ENCODE assay signal across 18 cellular contexts in the genomic region with DNA sequence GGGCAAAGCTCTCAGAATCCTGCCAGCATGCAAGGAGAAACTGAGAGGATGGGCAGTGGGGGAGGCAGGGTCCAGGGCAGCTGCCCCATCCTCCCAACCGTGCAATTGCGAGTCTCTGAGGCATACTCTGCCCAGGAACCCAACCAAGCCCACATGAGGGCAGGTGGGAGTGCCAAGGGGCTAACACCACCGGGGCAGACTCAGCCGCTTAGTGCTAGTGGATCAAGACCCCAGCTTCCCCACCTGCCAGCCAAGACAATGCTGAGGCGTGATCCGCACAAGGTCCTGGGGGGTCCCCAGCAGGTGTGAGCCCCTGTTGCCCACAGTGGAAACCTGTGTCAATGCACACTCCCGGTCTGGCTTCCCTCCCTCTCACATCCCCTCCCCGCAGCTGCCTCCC. TPM values are rescaled to one million over a fixed set of nuclear protein-coding genes. Genes with fewer than 3 reads are reported as not detected.
DNase-seq lines count a peak whose midpoint lies in the region; ATAC-seq and TF ChIP-seq lines count a peak whose summit lies in the region.
"Had no signal": no experiment of that assay in that cellular context is flagged by ENCODE, and none has a peak within 500 bp of the region (broad histone marks: within the 10 kb centered on the region; RNA-seq: fewer than 3 reads in every experiment).

No MANE protein-coding gene starts in this region.

- H3K27ac Mint-ChIP-seq in natural killer cell treated with Interleukin-12 subunit alpha and Interleukin-12 subunit beta and Interleukin-15 and Interleukin-18, amount 100 ng/mL, for 72 hours = no peak overlapping the region
- no peak overlapping the region for H3K27ac Mint-ChIP-seq in natural killer cell
- H3K27ac Mint-ChIP-seq in T-helper 17 cell = no peak overlapping the region
- peak overlapping the region in 3 of 10 donors; percentile 25 to 53 (median 28) for H3K27ac Mint-ChIP-seq in naive thymus-derived CD8-positive, alpha-beta T cell
- H3K27ac Mint-ChIP-seq in HFFc6 = no peak overlapping the region
- H3K27ac Mint-ChIP-seq: GM23338 had no signal

- peaks cover 31 to 34% of the 10 kb centered on the region in 2 donors for H3K27me3 Mint-ChIP-seq in natural killer cell treated with Interleukin-12 subunit alpha and Interleukin-12 subunit beta and Interleukin-15 and Interleukin-18, amount 100 ng/mL, for 72 hours
- H3K27me3 Mint-ChIP-seq in natural killer cell (ENCODE audit: low read depth in 2 of 2) = peaks cover 25 to 43% of the 10 kb centered on the region in 2 donors
- peaks cover 20% of the 10 kb centered on the region for H3K27me3 Mint-ChIP-seq in T-helper 17 cell
- H3K27me3 Mint-ChIP-seq in naive thymus-derived CD8-positive, alpha-beta T cell = peaks cover 0 to 12% (median 0%) of the 10 kb centered on the region in 5 donors
- peaks cover 18% of the 10 kb centered on the region for H3K27me3 Mint-ChIP-seq in HFFc6 (ENCODE audit: insufficient read depth)

- H3K36me3 ChIP-seq in colonic mucosa = no peaks in the 10 kb centered on the region

- no peak overlapping the region for H3K4me3 Mint-ChIP-seq in natural killer cell treated with Interleukin-12 subunit alpha and Interleukin-12 subunit beta and Interleukin-15 and Interleukin-18, amount 100 ng/mL, for 72 hours
- H3K4me3 Mint-ChIP-seq in natural killer cell (no peak overlapping the region), T-helper 17 cell (peak overlapping the region; percentile 39), HFFc6 (no peak overlapping the region)
- H3K4me3 Mint-ChIP-seq in naive thymus-derived CD8-positive, alpha-beta T cell = peak overlapping the region in 7 of 10 donors; percentile 6 to 59 (median 39)
- H3K4me3 Mint-ChIP-seq: GM23338 had no signal

- no peaks in the 10 kb centered on the region for H3K9me3 ChIP-seq in T-helper 17 cell (ENCODE audit: control insufficient read depth, low read length, poor library complexity, severe bottlenecking)
- no peaks in the 10 kb centered on the region for H3K9me3 ChIP-seq in colonic mucosa
- H3K9me3 ChIP-seq: A549 had no signal

- TF ChIP-seq CTCF in natural killer cell (IDR thresholded peaks at IDR 0.05) (no peak), HFFc6 (IDR thresholded peaks at IDR 0.05) (no peak), colonic mucosa (IDR thresholded peaks at IDR 0.05) (no peak)

- peaks cover 5 to 6% of the 10 kb centered on the region in 2 donors for H3K4me1 Mint-ChIP-seq in natural killer cell treated with Interleukin-12 subunit alpha and Interleukin-12 subunit beta and Interleukin-15 and Interleukin-18, amount 100 ng/mL, for 72 hours (ENCODE audit: low read depth in 2 of 2)
- H3K4me1 Mint-ChIP-seq in natural killer cell (peaks cover 7% of the 10 kb centered on the region in 2 donors), T-helper 17 cell (peaks cover 5% of the 10 kb centered on the region), HFFc6 (ENCODE audit: low read depth) (peaks cover 5% of the 10 kb centered on the region; the same call in 1 of the 2 replicates)
- peaks cover 4 to 11% (median 7%) of the 10 kb centered on the region in 4 donors for H3K4me1 Mint-ChIP-seq in naive thymus-derived CD8-positive, alpha-beta T cell

- H3K4me3 ChIP-seq in colonic mucosa = no peak overlapping the region
- H3K4me3 ChIP-seq: A549, GM23338 had no signal

- no peaks in the 10 kb centered on the region for H3K9me3 Mint-ChIP-seq in natural killer cell treated with Interleukin-12 subunit alpha and Interleukin-12 subunit beta and Interleukin-15 and Interleukin-18, amount 100 ng/mL, for 72 hours
- H3K9me3 Mint-ChIP-seq in natural killer cell (no peaks in the 10 kb centered on the region), HFFc6 (no peaks in the 10 kb centered on the region)
- H3K9me3 Mint-ChIP-seq in naive thymus-derived CD8-positive, alpha-beta T cell = no peaks in the 10 kb centered on the region
- H3K9me3 Mint-ChIP-seq: CD4-positive, CD25-positive, alpha-beta regulatory T cell; GM23338 had no signal

- H3K27ac ChIP-seq in colonic mucosa = no peak overlapping the region
- H3K27ac ChIP-seq: 22Rv1, A549 had no signal

- DNase-seq in natural killer cell treated with Interleukin-12 subunit alpha and Interleukin-12 subunit beta and Interleukin-15 and Interleukin-18, amount 100 ng/mL, for 72 hours (ENCODE audit: low spot score) = no peak
- no peak for DNase-seq in natural killer cell
- no peak for DNase-seq in T-helper 17 cell
- no peak for DNase-seq in naive thymus-derived CD8-positive, alpha-beta T cell
- DNase-seq in HFFc6 = no peak
- DNase-seq in EL = no peak
- DNase-seq in colonic mucosa = no peak
- DNase-seq: AML-193, C1 segment of cervical spinal cord, DMS153, DMS79, GF-D8, IMR-90 had no signal

- ATAC-seq in natural killer cell treated with Interleukin-12 subunit alpha and Interleukin-12 subunit beta and Interleukin-15 and Interleukin-18, amount 100 ng/mL, for 72 hours = peak; percentile 12 to 28
- ATAC-seq in natural killer cell = no peak
- ATAC-seq in T-helper 17 cell = no peak
- no peak for ATAC-seq in naive thymus-derived CD8-positive, alpha-beta T cell
- ATAC-seq: HCT116 had no signal

- no peak overlapping the region for H3K9ac ChIP-seq in colonic mucosa (ENCODE audit: low read depth in 2 of 2, low read length in 2 of 2)

- peaks cover 4% of the 10 kb centered on the region for H3K4me1 ChIP-seq in colonic mucosa

- no peaks in the 10 kb centered on the region for H3K36me3 Mint-ChIP-seq in natural killer cell treated with Interleukin-12 subunit alpha and Interleukin-12 subunit beta and Interleukin-15 and Interleukin-18, amount 100 ng/mL, for 72 hours
- H3K36me3 Mint-ChIP-seq in natural killer cell (no peaks in the 10 kb centered on the region), T-helper 17 cell (ENCODE audit: low read depth) (peaks cover 4% of the 10 kb centered on the region), HFFc6 (ENCODE audit: low read depth) (no peaks in the 10 kb centered on the region)
- no peaks in the 10 kb centered on the region for H3K36me3 Mint-ChIP-seq in naive thymus-derived CD8-positive, alpha-beta T cell
- H3K36me3 Mint-ChIP-seq: CD4-positive, CD25-positive, alpha-beta regulatory T cell had no signal

- intact Hi-C loops in natural killer cell (cut with micrococcal nuclease) (no loop called here), colonic mucosa (cut with DNase I) (no loop called here)

- peaks cover 6% of the 10 kb centered on the region for H3K27me3 ChIP-seq in colonic mucosa

- POLR2A ChIA-PET in naive thymus-derived CD8-positive, alpha-beta T cell (lab: Charles Lee) = no interaction called here

RNA-seq across cellular contexts. Expression of gene ENTPD6, which starts 48.5 kb away (rescaled TPM):
- total RNA-seq in natural killer cell treated with Interleukin-12 subunit alpha and Interleukin-12 subunit beta and Interleukin-15 and Interleukin-18, amount 100 ng/mL, for 72 hours = 10 to 100 TPM; 24.9 to 58.7 TPM
- total RNA-seq in natural killer cell = 10 to 100 TPM; 36.4 to 43.1 (median 41.4) TPM
- total RNA-seq in T-helper 17 cell = 10 to 100 TPM; 62.5 to 63.2 TPM
- total RNA-seq in naive thymus-derived CD8-positive, alpha-beta T cell = 100 to 1,000 TPM; 109 to 110 TPM
- 10 to 100 TPM; 39.9 to 50.5 (median 44.7) TPM for polyA plus RNA-seq in naive thymus-derived CD8-positive, alpha-beta T cell
- 10 to 100 TPM; 46.2 to 53.2 (median 51.6) TPM for total RNA-seq in HFFc6 (2021; fragmentation: NEBNext Ultra II Directional; extraction: Animal tissue kit (Norgen Biotek cat#: 25700))
- total RNA-seq in colonic mucosa = 100 to 1,000 TPM; 120 to 201 TPM

Comparison
In these comparisons a context has a peak if more than half of its experiments do, and no peak if none do; other contexts are left out.
1. ATAC-seq: peak in natural killer cell treated with Interleukin-12 subunit alpha and Interleukin-12 subunit beta and Interleukin-15 and Interleukin-18, amount 100 ng/mL, for 72 hours (2 of 2); none in natural killer cell (0 of 3), T-helper 17 cell (single experiment) and naive thymus-derived CD8-positive, alpha-beta T cell (0 of 2).
2. H3K4me3 Mint-ChIP-seq: peak in T-helper 17 cell (single experiment) and naive thymus-derived CD8-positive, alpha-beta T cell (7 of 10); none in natural killer cell treated with Interleukin-12 subunit alpha and Interleukin-12 subunit beta and Interleukin-15 and Interleukin-18, amount 100 ng/mL, for 72 hours (single experiment), natural killer cell (single experiment) and HFFc6 (single experiment).